14 cellular contexts compared by ENCODE assay signal in the genomic region with DNA sequence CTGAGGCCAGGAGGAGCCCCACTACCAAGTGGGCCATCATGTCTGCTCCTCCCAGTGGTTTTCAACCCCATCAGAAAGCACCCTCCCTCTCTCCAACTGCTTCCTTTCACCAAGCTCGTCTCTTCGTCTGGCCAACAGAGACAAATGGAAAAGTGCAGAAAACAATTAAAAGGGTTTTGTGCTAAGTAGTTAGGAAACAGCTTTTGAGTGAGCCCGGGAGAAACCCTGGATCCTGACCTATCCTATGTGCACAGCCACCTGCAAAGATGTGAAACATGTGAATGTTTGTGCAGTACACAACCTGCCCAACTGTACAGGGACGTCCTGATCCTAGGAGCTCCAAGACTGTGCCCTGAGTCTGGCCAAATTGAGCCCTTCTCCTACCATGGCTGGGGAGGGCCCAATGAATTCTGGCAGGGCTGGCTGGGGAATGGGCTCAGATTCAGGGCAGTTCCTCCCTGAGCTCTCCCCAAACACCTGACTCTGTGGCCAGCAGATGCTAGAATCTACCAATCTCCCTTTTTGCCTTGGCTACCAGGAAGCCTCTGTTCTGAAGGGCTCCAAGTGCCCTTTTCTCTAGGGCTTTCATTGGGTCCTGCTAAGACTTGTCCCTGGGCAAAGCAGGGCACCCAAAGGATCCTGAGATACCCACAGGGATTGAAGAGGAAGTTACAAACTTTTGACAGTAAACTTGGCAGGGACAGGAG. TPM values are rescaled to one million over a fixed set of nuclear protein-coding genes. Genes with fewer than 3 reads are reported as not detected.
DNase-seq lines count a peak whose midpoint lies in the region; ATAC-seq and TF ChIP-seq lines count a peak whose summit lies in the region.
"Had no signal": no experiment of that assay in that cellular context is flagged by ENCODE, and none has a peak within 500 bp of the region (broad histone marks: within the 10 kb centered on the region; RNA-seq: fewer than 3 reads in every experiment).

No MANE protein-coding gene starts in this region.

- ATAC-seq in stimulated activated effector memory CD8-positive, alpha-beta T cell treated with anti-CD3 and anti-CD28 coated beads, Interleukin-12 subunit alpha, Interleukin-12 subunit beta, amount 100 ng/mL, for 72 hours: no peak
- ATAC-seq in HG02870 (IDR thresholded peaks at IDR 0.05; ENCODE audit: unreplicated experiment): no peak
- no peak for ATAC-seq in GM21360 (IDR thresholded peaks at IDR 0.05; ENCODE audit: unreplicated experiment)

- H3K4me3 ChIP-seq in SK-N-MC: no peak overlapping the region
- H3K4me3 ChIP-seq: lower lobe of right lung, Peyer's patch had no signal

- CTCF ChIA-PET in activated CD4-positive, alpha-beta T cell treated with anti-CD3 and anti-CD28 coated beads, Interleukin-2, amount 10 ng/mL, durations not matched to agents 7 days and 5 days (lab: Charles Lee): interaction anchor here (0.6 to 2.5 kb wide), 4 partner anchors 17 to 104 kb away, joined by 3 to 13 read pairs (median 6); no protein-coding TSS in a partner anchor

- no peak for DNase-seq in activated CD4-positive, alpha-beta T cell treated with anti-CD3 and anti-CD28 coated beads, Interleukin-2, amount 10 ng/mL, durations not matched to agents 7 days and 5 days
- no peak for DNase-seq in activated CD4-positive, alpha-beta T cell treated with anti-CD3 and anti-CD28 coated beads for 48 hours
- DNase-seq in SK-N-MC (ENCODE audit: low read depth, low spot score): no peak
- DNase-seq in endothelial cell (ENCODE audit: low spot score): no peak
- DNase-seq in stimulated activated effector memory CD8-positive, alpha-beta T cell treated with anti-CD3 and anti-CD28 coated beads, Interleukin-12 subunit alpha, Interleukin-12 subunit beta, amount 100 ng/mL, for 72 hours (ENCODE audit: low spot score in 2 of 2): no peak
- no peak for DNase-seq in cortex of kidney (lab: John Stamatoyannopoulos, UW)
- DNase-seq: cerebellar nuclear complex, NCI-H1105 treated with DMSO at 0.1 percent for 48 hours, NCI-H446 treated with DMSO at 0.1 percent for 48 hours, occipital lobe, Peyer's patch had no signal

- H3K36me3 Mint-ChIP-seq in activated CD4-positive, alpha-beta T cell treated with anti-CD3 and anti-CD28 coated beads, Interleukin-2, amount 10 ng/mL, durations not matched to agents 7 days and 5 days (ENCODE audit: low read depth): peaks cover 41% of the 10 kb centered on the region
- H3K36me3 Mint-ChIP-seq in endothelial cell (ENCODE audit: low read depth, unreplicated experiment): peaks cover 16% of the 10 kb centered on the region
- peaks cover 72% of the 10 kb centered on the region for H3K36me3 Mint-ChIP-seq in stimulated activated effector memory CD8-positive, alpha-beta T cell treated with anti-CD3 and anti-CD28 coated beads, Interleukin-12 subunit alpha, Interleukin-12 subunit beta, amount 100 ng/mL, for 72 hours

- no peak overlapping the region for H3K4me3 Mint-ChIP-seq in activated CD4-positive, alpha-beta T cell treated with anti-CD3 and anti-CD28 coated beads, Interleukin-2, amount 10 ng/mL, durations not matched to agents 7 days and 5 days
- peak overlapping the region; percentile 59 for H3K4me3 Mint-ChIP-seq in endothelial cell (ENCODE audit: unreplicated experiment)
- H3K4me3 Mint-ChIP-seq in stimulated activated effector memory CD8-positive, alpha-beta T cell treated with anti-CD3 and anti-CD28 coated beads, Interleukin-12 subunit alpha, Interleukin-12 subunit beta, amount 100 ng/mL, for 72 hours: no peak overlapping the region

- H3K4me1 Mint-ChIP-seq in activated CD4-positive, alpha-beta T cell treated with anti-CD3 and anti-CD28 coated beads, Interleukin-2, amount 10 ng/mL, durations not matched to agents 7 days and 5 days: peaks cover 34% of the 10 kb centered on the region
- H3K4me1 Mint-ChIP-seq in endothelial cell (ENCODE audit: unreplicated experiment): peaks cover 6% of the 10 kb centered on the region
- peaks cover 30% of the 10 kb centered on the region for H3K4me1 Mint-ChIP-seq in stimulated activated effector memory CD8-positive, alpha-beta T cell treated with anti-CD3 and anti-CD28 coated beads, Interleukin-12 subunit alpha, Interleukin-12 subunit beta, amount 100 ng/mL, for 72 hours

- no peaks in the 10 kb centered on the region for H3K9me3 Mint-ChIP-seq in activated CD4-positive, alpha-beta T cell treated with anti-CD3 and anti-CD28 coated beads, Interleukin-2, amount 10 ng/mL, durations not matched to agents 7 days and 5 days
- no peaks in the 10 kb centered on the region for H3K9me3 Mint-ChIP-seq in endothelial cell (ENCODE audit: unreplicated experiment)
- H3K9me3 Mint-ChIP-seq in stimulated activated effector memory CD8-positive, alpha-beta T cell treated with anti-CD3 and anti-CD28 coated beads, Interleukin-12 subunit alpha, Interleukin-12 subunit beta, amount 100 ng/mL, for 72 hours: no peaks in the 10 kb centered on the region

- no peaks in the 10 kb centered on the region for H3K27me3 Mint-ChIP-seq in activated CD4-positive, alpha-beta T cell treated with anti-CD3 and anti-CD28 coated beads, Interleukin-2, amount 10 ng/mL, durations not matched to agents 7 days and 5 days
- peaks cover 7% of the 10 kb centered on the region for H3K27me3 Mint-ChIP-seq in endothelial cell (ENCODE audit: unreplicated experiment)

- TF ChIP-seq CTCF in endothelial cell (IDR thresholded peaks at IDR 0.05; ENCODE audit: unreplicated experiment): no peak

- H3K9ac ChIP-seq in SK-N-MC (ENCODE audit: insufficient read length): no peak overlapping the region

- H3K9me3 ChIP-seq in SK-N-MC (ENCODE audit: low read depth, low read length): no peaks in the 10 kb centered on the region
- H3K9me3 ChIP-seq: lower lobe of right lung, Peyer's patch had no signal

- peaks cover 51% of the 10 kb centered on the region; the same call in 1 of the 2 replicates for H3K36me3 ChIP-seq in SK-N-MC (ENCODE audit: insufficient read depth, low read length)

- POLR2A ChIA-PET in activated CD4-positive, alpha-beta T cell treated with anti-CD3 and anti-CD28 coated beads, Interleukin-2, amount 10 ng/mL, durations not matched to agents 7 days and 5 days (lab: Charles Lee): no interaction called here

- peak overlapping the region; percentile 12; the same call in 1 of the 2 replicates for H3K27ac ChIP-seq in SK-N-MC
- H3K27ac ChIP-seq: lower lobe of right lung had no signal

- H3K27ac Mint-ChIP-seq in activated CD4-positive, alpha-beta T cell treated with anti-CD3 and anti-CD28 coated beads, Interleukin-2, amount 10 ng/mL, durations not matched to agents 7 days and 5 days: peak overlapping the region; percentile 27
- H3K27ac Mint-ChIP-seq in endothelial cell (ENCODE audit: unreplicated experiment): no peak overlapping the region
- H3K27ac Mint-ChIP-seq in stimulated activated effector memory CD8-positive, alpha-beta T cell treated with anti-CD3 and anti-CD28 coated beads, Interleukin-12 subunit alpha, Interleukin-12 subunit beta, amount 100 ng/mL, for 72 hours: peak overlapping the region; percentile 72

RNA-seq across cellular contexts. Expression of a gene that starts 7.9 kb away (rescaled TPM):
- 100 to 1,000 TPM; 837 to 960 TPM for total RNA-seq in activated CD4-positive, alpha-beta T cell treated with anti-CD3 and anti-CD28 coated beads, Interleukin-2, amount 10 ng/mL, durations not matched to agents 7 days and 5 days
- total RNA-seq in endothelial cell (ENCODE audit: unreplicated experiment): 343 TPM

RNA-seq across cellular contexts. Expression of a gene that starts 25.3 kb away (rescaled TPM):
- under 1 TPM; 0.99 to 1.00 TPM for total RNA-seq in activated CD4-positive, alpha-beta T cell treated with anti-CD3 and anti-CD28 coated beads, Interleukin-2, amount 10 ng/mL, durations not matched to agents 7 days and 5 days
- total RNA-seq in endothelial cell (ENCODE audit: unreplicated experiment): 5.7 TPM

RNA-seq across cellular contexts. Expression of a gene that starts 39.7 kb away (rescaled TPM):
- total RNA-seq in activated CD4-positive, alpha-beta T cell treated with anti-CD3 and anti-CD28 coated beads, Interleukin-2, amount 10 ng/mL, durations not matched to agents 7 days and 5 days: under 1 TPM; 0.79 to 0.87 TPM
- total RNA-seq in endothelial cell (ENCODE audit: unreplicated experiment): 35.8 TPM

Comparison
In these comparisons a context has a peak if more than half of its experiments do, and no peak if none do; other contexts are left out.
1. RNA of a gene that starts 39.7 kb away (total RNA-seq): 35.8 TPM in endothelial cell (single experiment); 0.79 to 0.87 TPM in activated CD4-positive, alpha-beta T cell treated with anti-CD3 and anti-CD28 coated beads, Interleukin-2, amount 10 ng/mL, durations not matched to agents 7 days and 5 days; every median in the first group is over 10 times any median in the second.